Comparison of ENCODE assay signal across 17 cellular contexts in the genomic region with DNA sequence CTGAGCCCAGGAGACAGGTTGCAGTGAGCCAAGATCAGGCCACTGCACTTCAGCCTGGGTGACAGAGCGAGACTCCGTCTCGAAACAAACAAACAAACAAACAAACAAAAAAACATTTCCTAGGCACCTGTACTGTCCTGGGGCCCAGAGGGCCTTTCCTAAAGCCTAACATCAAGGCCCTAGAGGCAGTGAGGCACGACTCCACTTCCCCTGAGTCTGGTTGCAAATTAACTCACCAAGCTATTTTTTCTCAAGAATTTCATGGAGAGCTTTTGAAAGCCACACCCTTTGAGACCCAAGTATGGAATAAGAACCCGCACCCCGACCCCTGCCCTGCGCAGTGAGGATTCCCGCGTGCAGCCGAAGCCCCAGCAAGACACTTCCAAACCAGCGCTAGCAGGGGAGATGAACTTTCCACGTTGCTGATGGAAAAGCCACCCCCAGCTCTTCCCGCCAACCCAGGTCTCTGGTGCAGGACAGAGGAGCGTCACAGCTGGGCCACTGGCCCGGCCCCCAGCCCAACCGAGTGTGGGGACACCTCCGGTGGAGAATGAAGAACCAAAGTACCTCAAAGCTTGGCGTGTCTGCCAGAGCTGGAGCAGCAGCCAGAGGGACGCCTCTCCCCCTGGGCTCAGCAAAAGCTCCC. TPM values are rescaled to one million over a fixed set of nuclear protein-coding genes. Genes with fewer than 3 reads are reported as not detected.
A peak's percentile ranks its signal among the peaks of the same experiment; 100 is the strongest.
DNase-seq lines count a peak whose midpoint lies in the region; ATAC-seq, FAIRE-seq and TF ChIP-seq lines count a peak whose summit lies in the region.
"Had no signal": no experiment of that assay in that cellular context is flagged by ENCODE, and none has a peak within 500 bp of the region (broad histone marks: within the 10 kb centered on the region; RNA-seq: fewer than 3 reads in every experiment).

No MANE protein-coding gene starts in this region.

- H3K4me3 ChIP-seq in Peyer's patch = peak overlapping the region in 3 of 4 donors; percentile 26 to 59 (median 57)
- H3K4me3 ChIP-seq in kidney (ENCODE audit: low read length in 2 of 2) = no peak overlapping the region
- no peak overlapping the region for H3K4me3 ChIP-seq in neural progenitor cell
- H3K4me3 ChIP-seq in upper lobe of right lung = no peak overlapping the region
- no peak overlapping the region for H3K4me3 ChIP-seq in uterus
- H3K4me3 ChIP-seq: PC-9, SK-N-MC had no signal

- no peaks in the 10 kb centered on the region for H3K79me2 ChIP-seq in neural progenitor cell (ENCODE audit: low read depth)

- H3K27ac ChIP-seq in Peyer's patch (peak overlapping the region in 3 of 4 donors; percentile 77 to 85 (median 84)), kidney (ENCODE audit: low read depth in 2 of 2, low read length in 2 of 2) (no peak overlapping the region), neural progenitor cell (no peak overlapping the region), upper lobe of right lung (no peak overlapping the region), uterus (no peak overlapping the region)
- H3K27ac ChIP-seq: KMS-11, PC-9, SK-N-MC had no signal

- H3K27ac Mint-ChIP-seq in neural progenitor cell = peak overlapping the region; percentile 21

- TF ChIP-seq POLR2A in Peyer's patch (IDR thresholded peaks at IDR 0.05) = no peak
- TF ChIP-seq POLR2A in uterus (IDR thresholded peaks at IDR 0.05) = no peak

- H3K4me1 Mint-ChIP-seq in neural progenitor cell = no peaks in the 10 kb centered on the region

- FAIRE-seq in kidney (lab: Jason Lieb, UNC) = no peak
- FAIRE-seq: GM18507 had no signal

- H3K9ac ChIP-seq in kidney (ENCODE audit: low read length in 2 of 2) = no peak overlapping the region
- no peak overlapping the region for H3K9ac ChIP-seq in neural progenitor cell
- H3K9ac ChIP-seq: KMS-11 had no signal

- H4K20me1 ChIP-seq in neural progenitor cell (ENCODE audit: low read depth) = no peaks in the 10 kb centered on the region

- intact Hi-C loops in kidney (cut with DNase I) (no loop called here), upper lobe of right lung (cut with DNase I) (no loop called here), uterus (cut with DNase I; ENCODE audit: low total_unique reads) (no loop called here)

- H3K9me3 Mint-ChIP-seq in neural progenitor cell = no peaks in the 10 kb centered on the region

- H2AFZ ChIP-seq in neural progenitor cell (replicated peaks) = no peak overlapping the region
- H2AFZ ChIP-seq: PC-9 had no signal

- H3K4me1 ChIP-seq in Peyer's patch (peaks cover 0 to 13% (median 0%) of the 10 kb centered on the region in 4 donors), kidney (ENCODE audit: control insufficient read depth in 1 of 2, insufficient read depth in 1 of 2, low read depth in 1 of 2, low read length in 2 of 2) (no peaks in the 10 kb centered on the region), neural progenitor cell (no peaks in the 10 kb centered on the region), upper lobe of right lung (no peaks in the 10 kb centered on the region), uterus (no peaks in the 10 kb centered on the region)

- H3K36me3 Mint-ChIP-seq in neural progenitor cell = peaks cover 2% of the 10 kb centered on the region

- H3K36me3 ChIP-seq in Peyer's patch (peaks cover 0 to 25% (median 0%) of the 10 kb centered on the region in 3 donors), kidney (ENCODE audit: control insufficient read depth in 1 of 2, insufficient read depth in 2 of 2, low read length in 2 of 2) (no peaks in the 10 kb centered on the region), neural progenitor cell (no peaks in the 10 kb centered on the region), upper lobe of right lung (no peaks in the 10 kb centered on the region), uterus (no peaks in the 10 kb centered on the region)

- ATAC-seq in upper lobe of right lung (no peak), HG03045 (IDR thresholded peaks at IDR 0.05; ENCODE audit: unreplicated experiment) (no peak), HG02938 (IDR thresholded peaks at IDR 0.05; ENCODE audit: unreplicated experiment) (no peak)

- H3K27me3 Mint-ChIP-seq in neural progenitor cell (ENCODE audit: insufficient read depth, low read depth) = peaks cover 4% of the 10 kb centered on the region

- H3F3A ChIP-seq in neural progenitor cell (ENCODE audit: low read depth) = no peaks in the 10 kb centered on the region

- no peak overlapping the region for H3K4me2 ChIP-seq in neural progenitor cell
- H3K4me2 ChIP-seq: KMS-11, PC-9 had no signal

- H3K27me3 ChIP-seq in Peyer's patch (no peaks in the 10 kb centered on the region), neural progenitor cell (no peaks in the 10 kb centered on the region), upper lobe of right lung (no peaks in the 10 kb centered on the region), uterus (no peaks in the 10 kb centered on the region)

- TF ChIP-seq CTCF in Peyer's patch (IDR thresholded peaks at IDR 0.05) (no peak), kidney (IDR thresholded peaks at IDR 0.05; ENCODE audit: borderline replicate concordance, extremely low read depth, insufficient read depth) (no peak), neural progenitor cell (IDR thresholded peaks at IDR 0.05) (no peak), upper lobe of right lung (IDR thresholded peaks at IDR 0.05) (no peak), uterus (IDR thresholded peaks at IDR 0.05) (no peak)

- DNase-seq in Peyer's patch = peak; percentile 5 to 61 (median 43)
- peak; percentile 41 for DNase-seq in kidney
- no peak for DNase-seq in neural progenitor cell (ENCODE audit: low spot score)
- DNase-seq in upper lobe of right lung = peak; percentile 48
- no peak for DNase-seq in uterus
- DNase-seq: C1 segment of cervical spinal cord, DMS153, NCI-H1092, NCI-H2107, NCI-H345, PC-9 had no signal

- H3K9me3 ChIP-seq in Peyer's patch (no peaks in the 10 kb centered on the region), kidney (ENCODE audit: control insufficient read depth in 1 of 2, low read length in 2 of 2) (no peaks in the 10 kb centered on the region), neural progenitor cell (ENCODE audit: low read depth) (no peaks in the 10 kb centered on the region), upper lobe of right lung (no peaks in the 10 kb centered on the region), uterus (no peaks in the 10 kb centered on the region)

- H3K4me3 Mint-ChIP-seq in neural progenitor cell = no peak overlapping the region

RNA-seq across cellular contexts. Expression of a gene that starts 1.2 kb away (rescaled TPM):
- total RNA-seq in Peyer's patch (100 to 1,000 TPM in 1 of 4 donors, 10 to 100 TPM in 2, 1 to 10 TPM in 1; 5.8 to 160 (median 75.8) TPM), kidney (0.13 TPM), neural progenitor cell (ENCODE audit: low replicate concordance) (0.37 TPM in 1 of 2 replicates, not detected in the other), upper lobe of right lung (not detected), uterus (1 to 10 TPM in 2 of 4 donors, not detected in 2; 1.0 to 2.0 TPM)
- 0.28 TPM for polyA plus RNA-seq in kidney (ENCODE audit: insufficient read depth, low read depth, low replicate concordance)
- total RNA-seq: MCF 10A had no signal

RNA-seq across cellular contexts. Expression of a gene that starts 21.4 kb away (rescaled TPM):
- total RNA-seq in Peyer's patch (10 to 100 TPM in 1 of 4 donors, 1 to 10 TPM in 3; 3.3 to 17.9 (median 4.0) TPM), kidney (13.7 TPM), neural progenitor cell (ENCODE audit: low replicate concordance) (10.9 and 14.4 TPM in 2 replicates), upper lobe of right lung (4.5 TPM), uterus (10 to 100 TPM in 3 of 4 donors, 1 to 10 TPM in 1; 5.1 to 21.8 (median 15.2) TPM)
- 8.6 TPM for polyA plus RNA-seq in kidney (ENCODE audit: insufficient read depth, low read depth, low replicate concordance)

RNA-seq across cellular contexts. Expression of a gene that starts 31.5 kb away (rescaled TPM):
- total RNA-seq in Peyer's patch (10 to 100 TPM; 52.0 to 80.9 (median 61.9) TPM), kidney (116 TPM), neural progenitor cell (ENCODE audit: low replicate concordance) (67.8 and 88.2 TPM in 2 replicates), upper lobe of right lung (109 TPM), uterus (10 to 100 TPM; 19.0 to 95.9 (median 79.5) TPM)
- 247 TPM for polyA plus RNA-seq in kidney (ENCODE audit: insufficient read depth, low read depth, low replicate concordance)

RNA-seq across cellular contexts. Expression of a gene that starts 39.4 kb away (rescaled TPM):
- total RNA-seq in Peyer's patch (10 to 100 TPM in 3 of 4 donors, not detected in 1; 12.8 to 50.2 (median 22.3) TPM), kidney (0.79 TPM), neural progenitor cell (ENCODE audit: low replicate concordance) (6.2 and 12.5 TPM in 2 replicates), upper lobe of right lung (0.09 TPM), uterus (1 to 10 TPM in 1 of 4 donors, under 1 TPM in 1, not detected in 2; 0.52 to 4.4 TPM)
- polyA plus RNA-seq in kidney (ENCODE audit: insufficient read depth, low read depth, low replicate concordance) = 0.04 TPM

Comparison
In these comparisons a context has a peak if more than half of its experiments do, and no peak if none do; other contexts are left out.
1. DNase-seq: peak in Peyer's patch (3 of 3), kidney (single experiment) and upper lobe of right lung (single experiment); none in neural progenitor cell (single experiment) and uterus (0 of 2).
2. H3K27ac ChIP-seq: peak in Peyer's patch (3 of 4); none in kidney (0 of 2), neural progenitor cell (single experiment), upper lobe of right lung (single experiment) and uterus (0 of 2).
3. H3K4me3 ChIP-seq: peak in Peyer's patch (3 of 4); none in kidney (0 of 2), neural progenitor cell (single experiment), upper lobe of right lung (single experiment) and uterus (0 of 2).